ENCODE assay signal across 21 cellular contexts in the genomic region with DNA sequence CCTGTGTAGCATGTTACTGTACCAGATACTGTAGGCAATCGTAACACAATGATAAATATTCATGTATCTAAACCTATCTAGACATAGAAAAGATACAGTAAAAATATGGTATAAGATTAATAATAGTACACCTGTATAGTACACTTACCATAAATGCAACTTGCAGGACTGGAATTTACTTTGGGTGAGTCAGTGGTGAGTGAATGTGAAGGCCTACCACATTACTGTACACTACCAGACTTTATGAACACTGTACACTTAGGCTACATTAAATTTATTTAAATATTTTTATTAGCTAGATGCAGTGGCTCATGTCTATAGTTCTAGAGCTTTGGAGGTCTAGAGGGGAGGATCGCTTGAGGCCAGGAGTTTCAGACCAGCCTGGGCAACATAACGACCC.
"Had no signal": no experiment of that assay in that cellular context is flagged by ENCODE, and none has a peak within 500 bp of the region (broad histone marks: within the 10 kb centered on the region; RNA-seq: fewer than 3 reads in every experiment).

No MANE protein-coding gene starts in this region.

- H2AFZ ChIP-seq: neural progenitor cell had no signal

- DNase-seq: effector CD4-positive, alpha-beta T cell; endodermal cell; heart right ventricle; hypothalamus; left cardiac atrium; left ventricle myocardium inferior; lower lobe of right lung; mesenchymal stem cell; midbrain; nucleus accumbens; ovary; sigmoid colon; stimulated activated naive CD4-positive, alpha-beta T cell; trophoblast cell had no signal

- H3K9me3 ChIP-seq: heart right ventricle, left ventricle myocardium inferior, lower lobe of right lung, ovary, right atrium auricular region, sigmoid colon had no signal

- H3K4me3 ChIP-seq: coronary artery, heart right ventricle, left ventricle myocardium inferior, lower lobe of right lung, neural progenitor cell, ovary, right atrium auricular region, sigmoid colon, skin epidermis had no signal

- H3K36me3 ChIP-seq: heart right ventricle, left ventricle myocardium inferior, lower lobe of right lung, neural progenitor cell, ovary, right atrium auricular region, sigmoid colon had no signal

- H3K27ac ChIP-seq: coronary artery, heart right ventricle, left ventricle myocardium inferior, lower lobe of right lung, neural progenitor cell, ovary, right atrium auricular region, sigmoid colon, skin epidermis had no signal

- H3K4me1 ChIP-seq: lower lobe of right lung, neural progenitor cell, right atrium auricular region had no signal

- H3K4me2 ChIP-seq: neural progenitor cell had no signal

- H3K9ac ChIP-seq: neural progenitor cell had no signal

- H3K27me3 ChIP-seq: heart right ventricle, neural progenitor cell, ovary, right atrium auricular region, sigmoid colon had no signal

- FAIRE-seq: endothelial cell of umbilical vein, frontal cortex, keratinocyte had no signal
